Comparison of ENCODE assay signal across 12 cellular contexts in genomic region chr10:114367041-114367675, GRCh38. TPM values are rescaled to one million over a fixed set of nuclear protein-coding genes. Genes with fewer than 3 reads are reported as not detected.
DNase-seq lines count a peak whose midpoint lies in the region; ATAC-seq and TF ChIP-seq lines count a peak whose summit lies in the region.
"Had no signal": no experiment of that assay in that cellular context is flagged by ENCODE, and none has a peak within 500 bp of the region (broad histone marks: within the 10 kb centered on the region; RNA-seq: fewer than 3 reads in every experiment).

No MANE protein-coding gene starts in this region.

- H3K27me3 Mint-ChIP-seq in brain (peaks cover 3% of the 10 kb centered on the region), type B pancreatic cell (no peaks in the 10 kb centered on the region)

- H3K36me3 Mint-ChIP-seq in brain (peaks cover 4% of the 10 kb centered on the region), type B pancreatic cell (no peaks in the 10 kb centered on the region)
- H3K36me3 Mint-ChIP-seq: activated naive CD4-positive, alpha-beta T cell treated with anti-CD3 and anti-CD28 coated beads, Interleukin-2, amount 10 ng/mL, durations not matched to agents 7 days and 5 days had no signal

- TF ChIP-seq CTCF in brain (conservative IDR thresholded peaks at IDR 0.05): no peak
- no peak for TF ChIP-seq CTCF in mucosa of descending colon (IDR thresholded peaks at IDR 0.05)
- TF ChIP-seq CTCF in type B pancreatic cell (conservative IDR thresholded peaks at IDR 0.05): no peak

- peak overlapping the region in 1 of 5 experiments; percentile 61 for H3K4me3 Mint-ChIP-seq in brain
- no peak overlapping the region for H3K4me3 Mint-ChIP-seq in type B pancreatic cell
- H3K4me3 Mint-ChIP-seq: activated naive CD4-positive, alpha-beta T cell treated with anti-CD3 and anti-CD28 coated beads, Interleukin-2, amount 10 ng/mL, durations not matched to agents 7 days and 5 days; endodermal cell had no signal

- ATAC-seq in mucosa of descending colon: peak; percentile 10
- ATAC-seq: left lobe of liver had no signal

- intact Hi-C loops in mucosa of descending colon (cut with DNase I, micrococcal nuclease): no loop called here

- no peaks in the 10 kb centered on the region for H3K4me1 ChIP-seq in mucosa of descending colon (ENCODE audit: low read depth)

- no peak overlapping the region for H3K4me3 ChIP-seq in mucosa of descending colon

- no peaks in the 10 kb centered on the region for H3K9me3 ChIP-seq in mucosa of descending colon

- DNase-seq in SIG-M5 treated with dmso at 0.1 percent for 504 hours (lab: John Stamatoyannopoulos, UW; ENCODE audit: unreplicated experiment) (peak; percentile 2), SIG-M5 (lab: John Stamatoyannopoulos, UW) (no peak), mucosa of descending colon (no peak), type B pancreatic cell (ENCODE audit: extremely low spot score, unreplicated experiment) (no peak), NCI-H1694 (lab: John Stamatoyannopoulos, UW) (no peak), cerebellar nuclear complex (lab: John Stamatoyannopoulos, UW) (no peak), NCI-H2196 treated with DMSO at 0.1 percent for 48 hours (lab: John Stamatoyannopoulos, UW; ENCODE audit: unreplicated experiment) (no peak)
- DNase-seq: activated naive CD4-positive, alpha-beta T cell treated with anti-CD3 and anti-CD28 coated beads, Interleukin-2, amount 10 ng/mL, durations not matched to agents 7 days and 5 days; endodermal cell; Kasumi-1 had no signal

- peaks cover 0 to 18% (median 4%) of the 10 kb centered on the region in 5 experiments for H3K9me3 Mint-ChIP-seq in brain
- no peaks in the 10 kb centered on the region for H3K9me3 Mint-ChIP-seq in type B pancreatic cell
- H3K9me3 Mint-ChIP-seq: activated naive CD4-positive, alpha-beta T cell treated with anti-CD3 and anti-CD28 coated beads, Interleukin-2, amount 10 ng/mL, durations not matched to agents 7 days and 5 days; endodermal cell had no signal

- H3K4me1 Mint-ChIP-seq in brain (peaks cover 41% of the 10 kb centered on the region), type B pancreatic cell (ENCODE audit: unreplicated experiment) (peaks cover 25% of the 10 kb centered on the region)
- H3K4me1 Mint-ChIP-seq: endodermal cell had no signal

- peak overlapping the region in 3 of 5 experiments; percentile 44 to 95 (median 93) for H3K27ac Mint-ChIP-seq in brain
- peak overlapping the region; percentile 42 for H3K27ac Mint-ChIP-seq in type B pancreatic cell
- H3K27ac Mint-ChIP-seq: activated naive CD4-positive, alpha-beta T cell treated with anti-CD3 and anti-CD28 coated beads, Interleukin-2, amount 10 ng/mL, durations not matched to agents 7 days and 5 days; endodermal cell had no signal

- no peaks in the 10 kb centered on the region for H3K36me3 ChIP-seq in mucosa of descending colon (ENCODE audit: low read depth)

RNA-seq across cellular contexts. Expression of gene AFAP1L2, which starts 37.1 kb away (rescaled TPM):
- 7.5 TPM for polyA plus RNA-seq in brain (ENCODE audit: insufficient read depth, low read depth, low replicate concordance)
- total RNA-seq in mucosa of descending colon: 10 to 100 TPM in 2 of 3 donors, 1 to 10 TPM in 1; 6.7 to 23.4 (median 11.6) TPM
- total RNA-seq in type B pancreatic cell (ENCODE audit: low replicate concordance): 1.9 and 6.4 TPM in 2 replicates
